1 cellular context compared by ENCODE assay signal in genomic region chr9:128911529-128912035, GRCh38.
TF ChIP-seq lines count a peak whose summit lies in the region.

No MANE protein-coding gene starts in this region.

TF ChIP-seq in SK-N-SH, 30 proteins besides CTCF, POLR2A, EP300 and RAD21 (continued from another document):
- TF ChIP-seq REST (IDR thresholded peaks at IDR 0.05; ENCODE audit: low read depth, low read length) (no peak), SIN3A (IDR thresholded peaks at IDR 0.05; ENCODE audit: borderline replicate concordance, low read depth, low read length) (no peak; the same call in 1 of the 2 replicates), CHD2 (IDR thresholded peaks at IDR 0.05; ENCODE audit: low read length, partially characterized antibody) (no peak), POLR2AphosphoS5 (IDR thresholded peaks at IDR 0.05; ENCODE audit: low read depth, low read length) (no peak), PBX3 (IDR thresholded peaks at IDR 0.05) (no peak), YY1 (IDR thresholded peaks at IDR 0.05; ENCODE audit: low read depth) (no peak), FOSL2 (IDR thresholded peaks at IDR 0.05; ENCODE audit: borderline replicate concordance, low read depth) (peak; percentile 32; the same call in 1 of the 2 replicates), RFX5 (IDR thresholded peaks at IDR 0.05; ENCODE audit: low read length) (no peak), IRF3 (IDR thresholded peaks at IDR 0.05; ENCODE audit: low read depth, low read length) (no peak), FOXM1 (IDR thresholded peaks at IDR 0.05; ENCODE audit: low read depth) (no peak), EZH2phosphoT487 (IDR thresholded peaks at IDR 0.05; ENCODE audit: borderline replicate concordance, low read depth) (no peak), FOXJ3 (CRISPR knock-in tag; IDR thresholded peaks at IDR 0.05) (no peak), TAF1 (IDR thresholded peaks at IDR 0.05; ENCODE audit: borderline replicate concordance, low read depth, low read length) (no peak), SMC3 (IDR thresholded peaks at IDR 0.05; ENCODE audit: low read depth, low read length) (no peak), NRF1 (IDR thresholded peaks at IDR 0.05; ENCODE audit: low read depth, low read length) (no peak), NFIC (IDR thresholded peaks at IDR 0.05; ENCODE audit: borderline replicate concordance) (no peak; the same call in 1 of the 2 replicates), TEAD4 (IDR thresholded peaks at IDR 0.05; ENCODE audit: borderline replicate concordance, insufficient read depth) (no peak), JUND (IDR thresholded peaks at IDR 0.05) (peak; percentile 30; the same call in 1 of the 2 replicates), MEF2A (IDR thresholded peaks at IDR 0.05; ENCODE audit: borderline replicate concordance, low read depth) (no peak), GATA2 (CRISPR knock-in tag; IDR thresholded peaks at IDR 0.05) (no peak)
- TF ChIP-seq, protein P1, sequence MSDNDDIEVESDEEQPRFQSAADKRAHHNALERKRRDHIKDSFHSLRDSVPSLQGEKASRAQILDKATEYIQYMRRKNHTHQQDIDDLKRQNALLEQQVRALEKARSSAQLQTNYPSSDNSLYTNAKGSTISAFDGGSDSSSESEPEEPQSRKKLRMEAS (IDR thresholded peaks at IDR 0.05; ENCODE audit: low read depth): peak; percentile 87
- TF ChIP-seq, protein P2, sequence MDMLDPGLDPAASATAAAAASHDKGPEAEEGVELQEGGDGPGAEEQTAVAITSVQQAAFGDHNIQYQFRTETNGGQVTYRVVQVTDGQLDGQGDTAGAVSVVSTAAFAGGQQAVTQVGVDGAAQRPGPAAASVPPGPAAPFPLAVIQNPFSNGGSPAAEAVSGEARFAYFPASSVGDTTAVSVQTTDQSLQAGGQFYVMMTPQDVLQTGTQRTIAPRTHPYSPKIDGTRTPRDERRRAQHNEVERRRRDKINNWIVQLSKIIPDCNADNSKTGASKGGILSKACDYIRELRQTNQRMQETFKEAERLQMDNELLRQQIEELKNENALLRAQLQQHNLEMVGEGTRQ (IDR thresholded peaks at IDR 0.05; ENCODE audit: borderline replicate concordance, low read depth, low read length): no peak
- TF ChIP-seq, protein P3, sequence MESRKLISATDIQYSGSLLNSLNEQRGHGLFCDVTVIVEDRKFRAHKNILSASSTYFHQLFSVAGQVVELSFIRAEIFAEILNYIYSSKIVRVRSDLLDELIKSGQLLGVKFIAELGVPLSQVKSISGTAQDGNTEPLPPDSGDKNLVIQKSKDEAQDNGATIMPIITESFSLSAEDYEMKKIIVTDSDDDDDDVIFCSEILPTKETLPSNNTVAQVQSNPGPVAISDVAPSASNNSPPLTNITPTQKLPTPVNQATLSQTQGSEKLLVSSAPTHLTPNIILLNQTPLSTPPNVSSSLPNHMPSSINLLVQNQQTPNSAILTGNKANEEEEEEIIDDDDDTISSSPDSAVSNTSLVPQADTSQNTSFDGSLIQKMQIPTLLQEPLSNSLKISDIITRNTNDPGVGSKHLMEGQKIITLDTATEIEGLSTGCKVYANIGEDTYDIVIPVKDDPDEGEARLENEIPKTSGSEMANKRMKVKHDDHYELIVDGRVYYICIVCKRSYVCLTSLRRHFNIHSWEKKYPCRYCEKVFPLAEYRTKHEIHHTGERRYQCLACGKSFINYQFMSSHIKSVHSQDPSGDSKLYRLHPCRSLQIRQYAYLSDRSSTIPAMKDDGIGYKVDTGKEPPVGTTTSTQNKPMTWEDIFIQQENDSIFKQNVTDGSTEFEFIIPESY (IDR thresholded peaks at IDR 0.05; ENCODE audit: borderline replicate concordance, low read depth): no peak
